In genomic region chr18:63157293-63158011, GRCh38 we compare ENCODE assay signal across 8 cellular contexts.
A peak's percentile ranks its signal among the peaks of the same experiment; 100 is the strongest.
DNase-seq lines count a peak whose midpoint lies in the region; ATAC-seq and TF ChIP-seq lines count a peak whose summit lies in the region.

No MANE protein-coding gene starts in this region.

- no peak for TF ChIP-seq POLR2A in stomach (IDR thresholded peaks at IDR 0.05)

- H3K9me3 ChIP-seq in colonic mucosa (no peaks in the 10 kb centered on the region), stomach (no peaks in the 10 kb centered on the region)

- intact Hi-C loops in colonic mucosa (cut with DNase I): no loop called here
- intact Hi-C loops in stomach (cut with DNase I; ENCODE audit: low total_unique reads): no loop called here

- H3K27me3 ChIP-seq in colonic mucosa (no peaks in the 10 kb centered on the region), stomach (no peaks in the 10 kb centered on the region)

- H3K27ac ChIP-seq in colonic mucosa: peak overlapping the region; percentile 71
- peak overlapping the region in 2 of 5 donors; percentile 33 to 83 for H3K27ac ChIP-seq in stomach

- no peak for TF ChIP-seq EP300 in stomach (IDR thresholded peaks at IDR 0.05)

- ATAC-seq in GM19463 (IDR thresholded peaks at IDR 0.05; ENCODE audit: unreplicated experiment): peak; percentile 7

- DNase-seq in COR-L47 (lab: John Stamatoyannopoulos, UW): peak; percentile 42
- DNase-seq in NCI-H510A (lab: John Stamatoyannopoulos, UW): peak; percentile 63
- DNase-seq in colonic mucosa: no peak
- no peak for DNase-seq in NAMALWA (ENCODE audit: low spot score)
- no peak for DNase-seq in stomach
- no peak for DNase-seq in AG20443 (ENCODE audit: low spot score)
- DNase-seq in inferior parietal cortex (ENCODE audit: extremely low spot score): no peak

- TF ChIP-seq CTCF in colonic mucosa (IDR thresholded peaks at IDR 0.05) (no peak), stomach (IDR thresholded peaks at IDR 0.05) (no peak)

- H3K36me3 ChIP-seq in colonic mucosa (no peaks in the 10 kb centered on the region), stomach (no peaks in the 10 kb centered on the region)

- H3K4me1 ChIP-seq in colonic mucosa (peaks cover 28% of the 10 kb centered on the region), stomach (peaks cover 9 to 39% (median 30%) of the 10 kb centered on the region in 4 donors)

- H3K9ac ChIP-seq in colonic mucosa (ENCODE audit: low read depth in 2 of 2, low read length in 2 of 2): peak overlapping the region in 1 of 2 donors; percentile 55

- 54 to 68% (median 58%) methylated on average over 15 of the region's 15 CpGs for WGBS in stomach, 5 donors

- H3K4me3 ChIP-seq in colonic mucosa (no peak overlapping the region), stomach (no peak overlapping the region)

Comparison
In these comparisons a context has a peak if more than half of its experiments do, and no peak if none do; other contexts are left out.
1. DNase-seq: peak in COR-L47 (single experiment) and NCI-H510A (single experiment); none in colonic mucosa (single experiment), NAMALWA (single experiment), stomach (single experiment), AG20443 (single experiment) and inferior parietal cortex (single experiment).